28 cellular contexts compared by ENCODE assay signal in the genomic region with DNA sequence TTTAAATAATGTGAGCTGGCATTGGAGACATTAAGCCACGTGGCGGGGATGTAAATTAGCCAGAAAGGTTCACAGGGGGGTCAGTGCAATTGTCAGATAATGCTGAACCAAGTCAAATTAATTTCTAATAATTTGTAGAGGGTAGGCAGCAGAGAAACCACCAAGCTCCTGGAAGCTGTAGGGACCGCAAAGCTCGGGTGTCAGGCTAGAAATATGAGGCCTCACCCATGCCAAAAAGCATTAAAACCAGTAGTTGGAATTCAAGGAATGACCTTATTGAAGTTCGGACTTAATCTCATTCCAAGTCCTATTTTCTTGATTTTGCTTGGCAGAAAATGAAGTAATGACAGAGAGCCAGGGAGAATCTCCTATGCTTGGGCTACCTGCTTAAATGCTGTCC.
DNase-seq lines count a peak whose midpoint lies in the region; ATAC-seq, FAIRE-seq and TF ChIP-seq lines count a peak whose summit lies in the region.
"Had no signal": no experiment of that assay in that cellular context is flagged by ENCODE, and none has a peak within 500 bp of the region (broad histone marks: within the 10 kb centered on the region; RNA-seq: fewer than 3 reads in every experiment).

No MANE protein-coding gene starts in this region.

- DNase-seq in AG04449 (ENCODE audit: low read depth, low spot score) (peak; percentile 47), HCEC 1CT (peak; percentile 7), astrocyte of the cerebellum (ENCODE audit: low read depth) (peak; percentile 60), iris pigment epithelial cell (ENCODE audit: low read depth) (peak; percentile 67), Right ventricle myocardium inferior (ENCODE audit: missing footprints) (no peak), RCC 7860 (ENCODE audit: low spot score) (no peak)
- no peak for DNase-seq in stimulated activated CD4-positive, alpha-beta T cell treated with anti-CD3 and anti-CD28 coated beads, Interleukin-4, amount 100 ng/mL, for 4 hours
- DNase-seq: activated B cell treated with CpG ODN at 0.5 μM for 24 hours; activated CD4-positive, alpha-beta T cell treated with anti-CD3 and anti-CD28 coated beads, Interleukin-2, amount 50 U/mL, for 48 hours; activated gamma-delta T cell; activated T-cell treated with anti-CD3 and anti-CD28 coated beads for 4 hours; amniotic stem cell; effector CD4-positive, alpha-beta T cell; GDM1; GOT3; head of caudate nucleus; left ventricle myocardium inferior; mucosa of descending colon; NCI-H2029; NCI-H510A; retina; stimulated activated CD8-positive, alpha-beta memory T cell treated with anti-CD3 and anti-CD28 coated beads, Interleukin-4, amount 100 ng/mL, for 48 hours; T-helper 9 cell had no signal

- FAIRE-seq in RCC 7860 (lab: Jason Lieb, UNC) = no peak
- FAIRE-seq: A204.1, GM12891, K562 had no signal

- intact Hi-C loops in Right ventricle myocardium inferior (cut with DNase I) = no loop called here

- POLR2A ChIA-PET in AG04449 (lab: Yijun Ruan, JAX) = no interaction called here

- TF ChIP-seq CTCF in AG04449 (IDR thresholded peaks at IDR 0.05; ENCODE audit: insufficient read depth, low read length, missing control alignments) (no peak), astrocyte of the cerebellum (IDR thresholded peaks at IDR 0.05; ENCODE audit: low read depth, low read length, missing control alignments) (no peak)

- in situ Hi-C loops in astrocyte of the cerebellum (cut with HindIII; ENCODE audit: low sequenced_read_pairs) = no loop called here

- H3K4me3 ChIP-seq in AG04449 (ENCODE audit: low read depth, low read length) (no peak overlapping the region), astrocyte of the cerebellum (ENCODE audit: low read depth, low read length) (no peak overlapping the region)
- H3K4me3 ChIP-seq: K562, left ventricle myocardium inferior, mucosa of descending colon had no signal

- CTCF ChIA-PET in AG04449 (lab: Yijun Ruan, JAX) = interaction anchor here (1.3 kb wide), 1 partner anchor 410 kb away, joined by 4 read pairs; no protein-coding TSS in a partner anchor

- no peak for ATAC-seq in Right ventricle myocardium inferior
- ATAC-seq in HG02798 (IDR thresholded peaks at IDR 0.05; ENCODE audit: poor library complexity, unreplicated experiment) = no peak
- ATAC-seq: esophagus mucosa, K562, mucosa of descending colon had no signal

Comparison
In these comparisons a context has a peak if more than half of its experiments do, and no peak if none do; other contexts are left out.
1. DNase-seq: peak in AG04449 (single experiment), HCEC 1CT (single experiment), astrocyte of the cerebellum (single experiment) and iris pigment epithelial cell (single experiment); none in Right ventricle myocardium inferior (single experiment), RCC 7860 (single experiment) and stimulated activated CD4-positive, alpha-beta T cell treated with anti-CD3 and anti-CD28 coated beads, Interleukin-4, amount 100 ng/mL, for 4 hours (0 of 2).